Comparison of ENCODE assay signal across 1 cellular context in genomic region chr19:18044825-18045304, GRCh38.
TF ChIP-seq lines count a peak whose summit lies in the region.

No MANE protein-coding gene starts in this region.

TF ChIP-seq in SK-N-SH, 30 proteins besides CTCF, POLR2A, EP300 and RAD21 (continued from another document):
- TF ChIP-seq REST (IDR thresholded peaks at IDR 0.05; ENCODE audit: low read depth, low read length), result no peak
- no peak for TF ChIP-seq GABPA (IDR thresholded peaks at IDR 0.05; ENCODE audit: low read depth)
- no peak for TF ChIP-seq TEAD4 (IDR thresholded peaks at IDR 0.05; ENCODE audit: borderline replicate concordance, insufficient read depth)
- TF ChIP-seq NFIC (IDR thresholded peaks at IDR 0.05; ENCODE audit: borderline replicate concordance), result no peak
